ENCODE assay signal across 25 cellular contexts in genomic region chr17:62648954-62649294, GRCh38. TPM values are rescaled to one million over a fixed set of nuclear protein-coding genes. Genes with fewer than 3 reads are reported as not detected.
A peak's percentile ranks its signal among the peaks of the same experiment; 100 is the strongest.
DNase-seq lines count a peak whose midpoint lies in the region; ATAC-seq and TF ChIP-seq lines count a peak whose summit lies in the region.
"Had no signal": no experiment of that assay in that cellular context is flagged by ENCODE, and none has a peak within 500 bp of the region (broad histone marks: within the 10 kb centered on the region; RNA-seq: fewer than 3 reads in every experiment).

No MANE protein-coding gene starts in this region.

- H3K27me3 ChIP-seq in AG04450 (ENCODE audit: control insufficient read depth, insufficient read depth, low read length) (no peaks in the 10 kb centered on the region), IMR-90 (ENCODE audit: control insufficient read depth, insufficient read depth, low read length) (no peaks in the 10 kb centered on the region), right cardiac atrium (ENCODE audit: control insufficient read depth, insufficient read depth) (no peaks in the 10 kb centered on the region), osteoblast (ENCODE audit: insufficient read depth, low read length) (no peaks in the 10 kb centered on the region)
- H3K27me3 ChIP-seq: SJSA1 had no signal

- peaks cover 37% of the 10 kb centered on the region for H3K9me1 ChIP-seq in IMR-90 (ENCODE audit: insufficient read depth, low read length)

- no peak overlapping the region for H2BK15ac ChIP-seq in IMR-90 (ENCODE audit: low read depth, low read length)

- peaks cover 23% of the 10 kb centered on the region for H3K4me1 Mint-ChIP-seq in activated CD4-positive, alpha-beta memory T cell treated with anti-CD3 and anti-CD28 coated beads, Interleukin-2, amount 10 ng/mL, durations not matched to agents 7 days and 5 days
- H3K4me1 Mint-ChIP-seq in type B pancreatic cell (ENCODE audit: unreplicated experiment), result peaks cover 32% of the 10 kb centered on the region

- peaks cover 84% of the 10 kb centered on the region for H3K79me2 ChIP-seq in osteoblast (ENCODE audit: insufficient read depth, low read length)

- H4K5ac ChIP-seq in IMR-90 (ENCODE audit: low read depth, low read length), result no peak overlapping the region

- H3K9me3 Mint-ChIP-seq in activated CD4-positive, alpha-beta memory T cell treated with anti-CD3 and anti-CD28 coated beads, Interleukin-2, amount 10 ng/mL, durations not matched to agents 7 days and 5 days, result no peaks in the 10 kb centered on the region
- no peaks in the 10 kb centered on the region for H3K9me3 Mint-ChIP-seq in type B pancreatic cell
- H3K9me3 Mint-ChIP-seq: activated naive CD8-positive, alpha-beta T cell treated with anti-CD3 and anti-CD28 coated beads, Interleukin-2, amount 10 ng/mL, durations not matched to agents 7 days and 5 days; CD4-positive, CD25-positive, alpha-beta regulatory T cell; natural killer cell; T-helper 1 cell treated with Interleukin-12 subunit alpha and Interleukin-12 subunit beta and Interleukin-4 antibody, amounts not matched to agents 30 μg/mL and 1 μg/mL, for 36 hours had no signal

- H3K9me3 ChIP-seq in AG04450 (ENCODE audit: control insufficient read depth, insufficient read depth, low read length) (no peaks in the 10 kb centered on the region; the same call in 1 of the 2 replicates), IMR-90 (ENCODE audit: control insufficient read depth, insufficient read depth, low read length) (no peaks in the 10 kb centered on the region), right cardiac atrium (ENCODE audit: control insufficient read depth, low read length) (no peaks in the 10 kb centered on the region), osteoblast (ENCODE audit: low read depth, low read length) (no peaks in the 10 kb centered on the region)
- H3K9me3 ChIP-seq: prostate gland, SJSA1, spleen had no signal

- H3K18ac ChIP-seq in IMR-90 (ENCODE audit: low read depth, low read length), result no peak overlapping the region

- peaks cover 33 to 89% of the 10 kb centered on the region in 2 experiments for H3K79me1 ChIP-seq in IMR-90 (ENCODE audit: low read depth in 1 of 2, low read length in 2 of 2)

- dilution Hi-C loops in IMR-90 (cut with HindIII; ENCODE audit: low sequenced_read_pairs, unreplicated experiment), result no loop called here

- no peaks in the 10 kb centered on the region for H3K36me3 Mint-ChIP-seq in activated CD4-positive, alpha-beta memory T cell treated with anti-CD3 and anti-CD28 coated beads, Interleukin-2, amount 10 ng/mL, durations not matched to agents 7 days and 5 days (ENCODE audit: low read depth)
- H3K36me3 Mint-ChIP-seq in type B pancreatic cell, result no peaks in the 10 kb centered on the region
- H3K36me3 Mint-ChIP-seq: activated naive CD8-positive, alpha-beta T cell treated with anti-CD3 and anti-CD28 coated beads, Interleukin-2, amount 10 ng/mL, durations not matched to agents 7 days and 5 days; CD4-positive, CD25-positive, alpha-beta regulatory T cell; natural killer cell had no signal

- no peak overlapping the region for H4K91ac ChIP-seq in IMR-90 (ENCODE audit: insufficient read depth, low read depth, low read length)

- H3K4ac ChIP-seq in IMR-90 (ENCODE audit: low read depth, low read length), result peak overlapping the region; percentile 75

- peak overlapping the region; percentile 55; the same call in 1 of the 2 replicates for H3K14ac ChIP-seq in IMR-90 (replicated peaks; ENCODE audit: low read depth, low read length)

- no peak overlapping the region for H3K23ac ChIP-seq in IMR-90 (ENCODE audit: low read depth, low read length)

- peak overlapping the region in 1 of 2 experiments; percentile 9; a peak in 1 of 4 replicates for H4K8ac ChIP-seq in IMR-90 (ENCODE audit: low read depth in 2 of 2, low read length in 2 of 2)

- no peak overlapping the region for H3K4me3 ChIP-seq in AG04450 (ENCODE audit: low read depth, low read length)
- H3K4me3 ChIP-seq in IMR-90 (ENCODE audit: insufficient read depth, low read depth, low read length), result no peak overlapping the region
- no peak overlapping the region for H3K4me3 ChIP-seq in right cardiac atrium (ENCODE audit: low read length)
- H3K4me3 ChIP-seq in osteoblast (ENCODE audit: insufficient read depth, low read length), result no peak overlapping the region
- H3K4me3 ChIP-seq: GM12878, PC-9, prostate gland, SJSA1, spleen had no signal

- no peak for TF ChIP-seq POLR2A in IMR-90 (IDR thresholded peaks at IDR 0.05; ENCODE audit: low read depth, low read length)

- CTCF ChIA-PET in AG04450 (lab: Charles Lee) (no interaction called here), IMR-90 (lab: Yijun Ruan, JAX) (no interaction called here)
- CTCF ChIA-PET in activated CD4-positive, alpha-beta memory T cell treated with anti-CD3 and anti-CD28 coated beads, Interleukin-2, amount 10 ng/mL, durations not matched to agents 7 days and 5 days (lab: Charles Lee), result no interaction called here

- peaks cover 31% of the 10 kb centered on the region for H3K4me1 ChIP-seq in IMR-90 (ENCODE audit: control insufficient read depth, insufficient read depth, low read length)
- H3K4me1 ChIP-seq in right cardiac atrium (ENCODE audit: control insufficient read depth, insufficient read depth, low read length), result peaks cover 7% of the 10 kb centered on the region
- H3K4me1 ChIP-seq in osteoblast (ENCODE audit: insufficient read depth, low read length), result peaks cover 46% of the 10 kb centered on the region

- no peak overlapping the region for H3K56ac ChIP-seq in IMR-90 (ENCODE audit: extremely low read depth, insufficient read depth, low read length)

- H2BK5ac ChIP-seq in IMR-90 (ENCODE audit: low read depth, low read length, poor library complexity, severe bottlenecking), result no peak overlapping the region

- no peak for ATAC-seq in IMR-90 (ENCODE audit: low read depth)
- no peak for ATAC-seq in right cardiac atrium
- no peak for ATAC-seq in GM18873 (IDR thresholded peaks at IDR 0.05; ENCODE audit: low FRiP score, unreplicated experiment)
- no peak for ATAC-seq in HG02970 (IDR thresholded peaks at IDR 0.05; ENCODE audit: low FRiP score, unreplicated experiment)
- ATAC-seq: activated CD8-positive, alpha-beta T cell treated with anti-CD3 and anti-CD28 coated beads, Interleukin-2, amount 10 ng/mL, durations not matched to agents 7 days and 5 days; GM12878; HCT116; natural killer cell had no signal

- H2AK5ac ChIP-seq in IMR-90 (ENCODE audit: low read depth, low read length), result peak overlapping the region; percentile 73; the same call in 1 of the 2 replicates

- H3K4me3 Mint-ChIP-seq in activated CD4-positive, alpha-beta memory T cell treated with anti-CD3 and anti-CD28 coated beads, Interleukin-2, amount 10 ng/mL, durations not matched to agents 7 days and 5 days, result no peak overlapping the region
- H3K4me3 Mint-ChIP-seq in type B pancreatic cell, result no peak overlapping the region
- H3K4me3 Mint-ChIP-seq: activated CD8-positive, alpha-beta T cell treated with anti-CD3 and anti-CD28 coated beads, Interleukin-2, amount 10 ng/mL, durations not matched to agents 7 days and 5 days; activated naive CD8-positive, alpha-beta T cell treated with anti-CD3 and anti-CD28 coated beads, Interleukin-2, amount 10 ng/mL, durations not matched to agents 7 days and 5 days; CD4-positive, CD25-positive, alpha-beta regulatory T cell; natural killer cell; T-helper 1 cell treated with Interleukin-12 subunit alpha and Interleukin-12 subunit beta and Interleukin-4 antibody, amounts not matched to agents 30 μg/mL and 1 μg/mL, for 36 hours had no signal

- H3K4me2 ChIP-seq in IMR-90 (ENCODE audit: low read depth, low read length), result no peak overlapping the region; the same call in 1 of the 2 replicates
- H3K4me2 ChIP-seq in osteoblast (ENCODE audit: insufficient read depth, low read length), result no peak overlapping the region
- H3K4me2 ChIP-seq: PC-9 had no signal

- H3K27ac ChIP-seq in AG04450 (ENCODE audit: low read depth, low read length) (peak overlapping the region; percentile 39), IMR-90 (ENCODE audit: insufficient read depth, low read length) (peak overlapping the region; percentile 86; the same call in 1 of the 2 replicates), right cardiac atrium (ENCODE audit: low read length) (peak overlapping the region; percentile 81), osteoblast (ENCODE audit: low read depth, low read length) (no peak overlapping the region)
- H3K27ac ChIP-seq: HL-60, PC-9, prostate gland, SJSA1, spleen, VCaP had no signal

- TF ChIP-seq RAD21 in IMR-90 (IDR thresholded peaks at IDR 0.05; ENCODE audit: low read length), result no peak

- H4K20me1 ChIP-seq in IMR-90 (ENCODE audit: insufficient read depth, low read length), result peaks cover 41% of the 10 kb centered on the region
- H4K20me1 ChIP-seq in osteoblast (ENCODE audit: insufficient read depth, low read length), result peaks cover 32% of the 10 kb centered on the region

- H3K36me3 ChIP-seq in IMR-90 (ENCODE audit: control insufficient read depth, insufficient read depth, low read length), result peaks cover 11% of the 10 kb centered on the region
- peaks cover 14% of the 10 kb centered on the region for H3K36me3 ChIP-seq in osteoblast (ENCODE audit: insufficient read depth, low read length)
- H3K36me3 ChIP-seq: prostate gland, spleen had no signal

- intact Hi-C loops in IMR-90 (cut with micrococcal nuclease) (no loop called here), right cardiac atrium (cut with DNase I) (no loop called here)

- peak overlapping the region; percentile 54; the same call in 1 of the 2 replicates for H2BK120ac ChIP-seq in IMR-90 (ENCODE audit: low read depth, low read length)

- no peak overlapping the region for H3K27ac Mint-ChIP-seq in activated CD4-positive, alpha-beta memory T cell treated with anti-CD3 and anti-CD28 coated beads, Interleukin-2, amount 10 ng/mL, durations not matched to agents 7 days and 5 days
- no peak overlapping the region for H3K27ac Mint-ChIP-seq in type B pancreatic cell
- H3K27ac Mint-ChIP-seq: activated CD8-positive, alpha-beta T cell treated with anti-CD3 and anti-CD28 coated beads, Interleukin-2, amount 10 ng/mL, durations not matched to agents 7 days and 5 days; activated naive CD8-positive, alpha-beta T cell treated with anti-CD3 and anti-CD28 coated beads, Interleukin-2, amount 10 ng/mL, durations not matched to agents 7 days and 5 days; CD4-positive, CD25-positive, alpha-beta regulatory T cell; natural killer cell; T-helper 1 cell treated with Interleukin-12 subunit alpha and Interleukin-12 subunit beta and Interleukin-4 antibody, amounts not matched to agents 30 μg/mL and 1 μg/mL, for 36 hours had no signal

- no peak for TF ChIP-seq CTCF in AG04450 (IDR thresholded peaks at IDR 0.05; ENCODE audit: low read depth, low read length)
- no peak for TF ChIP-seq CTCF in IMR-90 (conservative IDR thresholded peaks at IDR 0.05; ENCODE audit: low read depth, low read length)
- TF ChIP-seq CTCF in osteoblast (IDR thresholded peaks at IDR 0.05; ENCODE audit: extremely low read depth, low read depth, low read length), result no peak
- no peak for TF ChIP-seq CTCF in type B pancreatic cell (conservative IDR thresholded peaks at IDR 0.05)

- peak overlapping the region; percentile 50 for H2AK9ac ChIP-seq in IMR-90 (replicated peaks; ENCODE audit: low read depth, low read length, poor library complexity)

- DNase-seq in AG04450 (ENCODE audit: low read depth, low spot score) (no peak), IMR-90 (no peak), right cardiac atrium (peak in 1 of 3 donors; percentile 14), osteoblast (ENCODE audit: insufficient read length, low spot score, missing footprints) (peak; percentile 79), type B pancreatic cell (ENCODE audit: extremely low spot score, unreplicated experiment) (no peak)
- DNase-seq in activated CD4-positive, alpha-beta memory T cell treated with anti-CD3 and anti-CD28 coated beads, Interleukin-2, amount 10 ng/mL, durations not matched to agents 7 days and 5 days, result no peak
- DNase-seq: ACHN; activated CD8-positive, alpha-beta T cell treated with anti-CD3 and anti-CD28 coated beads, Interleukin-2, amount 10 ng/mL, durations not matched to agents 7 days and 5 days; activated naive CD8-positive, alpha-beta T cell treated with anti-CD3 and anti-CD28 coated beads, Interleukin-2, amount 10 ng/mL, durations not matched to agents 7 days and 5 days; CD4-positive, CD25-positive, alpha-beta regulatory T cell; DMS153; natural killer cell; NCI-H2171 treated with DMSO at 0.1 percent for 48 hours; NCI-H748 treated with DMSO at 0.1 percent for 48 hours; PC-9; spleen had no signal

- peaks cover 55% of the 10 kb centered on the region for H3K27me3 Mint-ChIP-seq in activated CD4-positive, alpha-beta memory T cell treated with anti-CD3 and anti-CD28 coated beads, Interleukin-2, amount 10 ng/mL, durations not matched to agents 7 days and 5 days
- peaks cover 6% of the 10 kb centered on the region for H3K27me3 Mint-ChIP-seq in type B pancreatic cell

- no peak overlapping the region for H3K9ac ChIP-seq in IMR-90 (ENCODE audit: low read depth, low read length)

- BruUV-seq in IMR-90 (replicated peaks; lab: Mats Ljungman, UMichigan), result no TSS peak

- no peak overlapping the region for H2AFZ ChIP-seq in IMR-90 (replicated peaks; ENCODE audit: low read length, poor library complexity)
- H2AFZ ChIP-seq in osteoblast (ENCODE audit: low read length), result no peak overlapping the region
- H2AFZ ChIP-seq: PC-9 had no signal

- POLR2A ChIA-PET in AG04450 (lab: Yijun Ruan, JAX) (no interaction called here), IMR-90 (lab: Charles Lee; ENCODE audit: unreplicated experiment) (interaction anchor here (0.6 kb wide), 1 partner anchor 11 kb away, joined by 5 read pairs; no protein-coding TSS in a partner anchor)
- POLR2A ChIA-PET in activated CD4-positive, alpha-beta memory T cell treated with anti-CD3 and anti-CD28 coated beads, Interleukin-2, amount 10 ng/mL, durations not matched to agents 7 days and 5 days (lab: Charles Lee), result interaction anchor here (1.5 kb wide), 1 partner anchor 11 kb away, joined by 3 read pairs; no protein-coding TSS in a partner anchor

- no CpG with 5 or more reads among the region's 6 CpGs for WGBS in IMR-90 (ENCODE audit: extremely low coverage in 2 of 2, insufficient read length in 1 of 2), 2 experiments
- 53% methylated on average over 6 of the region's 6 CpGs for WGBS in right cardiac atrium

- H2BK20ac ChIP-seq in IMR-90 (ENCODE audit: low read depth, low read length), result peak overlapping the region; percentile 4; the same call in 1 of the 2 replicates

- in situ Hi-C loops in IMR-90 (cut with MboI; ENCODE audit: low sequenced_read_pairs), result no loop called here

RNA-seq across cellular contexts. Expression of gene MRC2, which starts 21.5 kb away (rescaled TPM):
- polyA plus RNA-seq in AG04450 (2011; rRNA removed) (61.6 and 68.9 TPM in 2 replicates), IMR-90 (2012; rRNA removed) (137 and 152 TPM in 2 replicates), right cardiac atrium (36.7 TPM)
- 62.5 and 84.5 TPM in 2 replicates for polyA minus RNA-seq in AG04450 (2011; rRNA and poly(A)+ RNA removed)
- total RNA-seq in IMR-90 (2012; rRNA removed) (37.5 and 39.3 TPM in 2 replicates), right cardiac atrium (10 to 100 TPM; 33.7 to 91.9 (median 56.4) TPM), osteoblast (443 and 552 TPM in 2 replicates), type B pancreatic cell (ENCODE audit: low replicate concordance) (1.9 and 52.7 TPM in 2 replicates)
- 88.6 and 140 TPM in 2 replicates for polyA plus RNA-seq in IMR-90 (2012; cell fraction: cytosol; rRNA removed)
- polyA plus RNA-seq in IMR-90 (2012; cell fraction: nucleus; rRNA removed; ENCODE audit: low replicate concordance), result 194 and 479 TPM in 2 replicates
- total RNA-seq in activated CD4-positive, alpha-beta memory T cell treated with anti-CD3 and anti-CD28 coated beads, Interleukin-2, amount 10 ng/mL, durations not matched to agents 7 days and 5 days, result 1 to 10 TPM; 6.2 to 8.9 TPM
